ENCODE assay signal across 17 cellular contexts in the genomic region with DNA sequence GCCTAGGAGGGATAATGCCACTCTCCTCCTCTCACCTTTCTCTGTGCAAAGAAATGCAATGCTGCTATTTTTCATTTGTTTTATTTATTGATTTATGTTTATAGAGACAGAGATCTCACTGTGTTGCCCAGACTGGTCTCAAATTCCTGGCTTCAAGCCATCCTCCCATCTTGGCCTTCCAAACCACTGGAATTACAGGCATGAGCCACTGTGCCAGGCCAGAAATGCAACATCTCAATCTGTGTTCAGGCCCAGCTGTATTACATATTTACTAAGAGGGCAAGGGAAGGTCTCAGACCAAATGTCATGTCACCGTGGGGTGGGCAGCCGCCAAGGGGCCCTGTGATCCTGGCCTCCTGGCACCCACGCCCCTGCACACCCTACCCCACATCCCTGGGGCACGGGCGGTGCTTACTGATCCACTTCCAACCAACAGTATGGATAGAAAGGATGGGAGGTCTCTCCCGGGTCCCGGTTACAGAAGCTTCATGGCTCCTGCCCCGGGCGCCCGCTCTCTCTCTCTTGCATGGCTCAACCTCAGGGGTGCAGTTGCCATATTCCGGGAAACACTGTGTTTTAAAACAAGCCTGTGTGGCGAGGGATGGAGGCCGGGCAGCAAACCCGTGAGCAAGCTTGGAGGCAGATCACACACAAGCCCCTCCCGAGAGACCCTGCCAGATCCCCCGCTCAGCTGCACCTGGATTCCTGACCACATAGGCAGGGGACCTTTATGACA.
DNase-seq lines count a peak whose midpoint lies in the region; ATAC-seq, FAIRE-seq and TF ChIP-seq lines count a peak whose summit lies in the region.
"Had no signal": no experiment of that assay in that cellular context is flagged by ENCODE, and none has a peak within 500 bp of the region (broad histone marks: within the 10 kb centered on the region; RNA-seq: fewer than 3 reads in every experiment).

No MANE protein-coding gene starts in this region.

- H3K9me3 Mint-ChIP-seq in astrocyte (ENCODE audit: unreplicated experiment) = no peaks in the 10 kb centered on the region
- H3K9me3 Mint-ChIP-seq: type B pancreatic cell had no signal

- no peaks in the 10 kb centered on the region for H3K79me2 ChIP-seq in astrocyte (ENCODE audit: insufficient read depth, low read length)

- no peaks in the 10 kb centered on the region for H3K27me3 ChIP-seq in right cardiac atrium (ENCODE audit: control insufficient read depth, insufficient read depth)
- no peaks in the 10 kb centered on the region for H3K27me3 ChIP-seq in astrocyte (ENCODE audit: insufficient read depth, low read length)
- H3K27me3 ChIP-seq in tibial artery = no peaks in the 10 kb centered on the region

- H3K9ac ChIP-seq in astrocyte (ENCODE audit: low read length) = no peak overlapping the region

- 96% methylated on average over 16 of the region's 16 CpGs for WGBS in right cardiac atrium

- H3K4me2 ChIP-seq in astrocyte (ENCODE audit: low read length) = no peak overlapping the region
- H3K4me2 ChIP-seq: GM23338 had no signal

- H3K27ac ChIP-seq in right cardiac atrium (ENCODE audit: low read length) (no peak overlapping the region), astrocyte (ENCODE audit: low read depth, low read length) (no peak overlapping the region), tibial artery (peak overlapping the region; percentile 51 to 55)

- H3K4me3 Mint-ChIP-seq in astrocyte (ENCODE audit: unreplicated experiment) = no peak overlapping the region
- H3K4me3 Mint-ChIP-seq: GM23338, type B pancreatic cell had no signal

- FAIRE-seq in astrocyte (lab: Jason Lieb, UNC) = no peak
- FAIRE-seq: D721Med, keratinocyte had no signal

- peaks cover 8% of the 10 kb centered on the region for H3K4me1 Mint-ChIP-seq in astrocyte (ENCODE audit: low read depth, unreplicated experiment)

- peak; percentile 11 for ATAC-seq in Right ventricle myocardium inferior
- ATAC-seq in right cardiac atrium = no peak
- ATAC-seq: GM23338, mucosa of descending colon had no signal

- peaks cover 5% of the 10 kb centered on the region for H4K20me1 ChIP-seq in astrocyte (ENCODE audit: insufficient read depth, low read length)

- H3K4me3 ChIP-seq in right cardiac atrium (ENCODE audit: low read length) (no peak overlapping the region), astrocyte (ENCODE audit: insufficient read depth, low read depth, low read length) (no peak overlapping the region), tibial artery (no peak overlapping the region)
- H3K4me3 ChIP-seq: GM23338, mucosa of descending colon had no signal

- no peak for DNase-seq in Right ventricle myocardium inferior (ENCODE audit: missing footprints)
- DNase-seq in right cardiac atrium = no peak
- peak; percentile 59 for DNase-seq in astrocyte (ENCODE audit: low read depth)
- DNase-seq in foreskin melanocyte = peak; percentile 36
- no peak for DNase-seq in tibial artery
- no peak for DNase-seq in GM20000 (ENCODE audit: low spot score)
- DNase-seq in HEK293T (ENCODE audit: extremely low spot score) = no peak
- DNase-seq in activated naive CD4-positive, alpha-beta T cell treated with anti-CD3 and anti-CD28 coated beads, Interleukin-2, amount 50 U/mL, for 16 hours = no peak
- DNase-seq: activated CD4-positive, alpha-beta T cell treated with anti-CD3 and anti-CD28 coated beads, Interleukin-2, amount 50 U/mL, for 4 hours; effector memory CD4-positive, alpha-beta T cell; mucosa of descending colon; NCI-H1105; NCI-H446 treated with DMSO at 0.1 percent for 48 hours had no signal

- intact Hi-C loops in Right ventricle myocardium inferior (cut with DNase I) (loop anchor here (10.0 kb wide), 1 partner anchor 133 kb away; no protein-coding TSS in a partner anchor), right cardiac atrium (cut with DNase I) (loop anchor here in 1 of 4 donors (10.0 kb wide), 1 partner anchor 213 kb away; no protein-coding TSS in a partner anchor), tibial artery (cut with DNase I; ENCODE audit: low total_unique reads) (no loop called here)

- no peaks in the 10 kb centered on the region for H3K4me1 ChIP-seq in right cardiac atrium (ENCODE audit: control insufficient read depth, insufficient read depth, low read length)
- no peaks in the 10 kb centered on the region for H3K4me1 ChIP-seq in astrocyte (ENCODE audit: insufficient read depth, low read length)
- H3K4me1 ChIP-seq in tibial artery = peaks cover 0 to 35% (median 23%) of the 10 kb centered on the region in 4 donors

- TF ChIP-seq CTCF in astrocyte (IDR thresholded peaks at IDR 0.05; ENCODE audit: insufficient read depth, low read depth, low read length) (no peak), tibial artery (IDR thresholded peaks at IDR 0.05) (no peak), GM20000 (IDR thresholded peaks at IDR 0.05; ENCODE audit: extremely low read depth, missing control alignments) (no peak)

- H3K36me3 ChIP-seq in astrocyte (ENCODE audit: insufficient read depth, low read length) = peaks cover 11% of the 10 kb centered on the region
- peaks cover 5 to 21% (median 17%) of the 10 kb centered on the region in 3 donors for H3K36me3 ChIP-seq in tibial artery

- H3K27ac Mint-ChIP-seq in astrocyte (ENCODE audit: unreplicated experiment) = no peak overlapping the region
- H3K27ac Mint-ChIP-seq: type B pancreatic cell had no signal

- CTCF ChIA-PET in HEK293T (lab: Yijun Ruan, JAX) = no interaction called here

- H3K9me3 ChIP-seq in right cardiac atrium (ENCODE audit: control insufficient read depth, low read length) (no peaks in the 10 kb centered on the region), astrocyte (ENCODE audit: insufficient read depth, low read depth, low read length) (no peaks in the 10 kb centered on the region), tibial artery (no peaks in the 10 kb centered on the region)
- H3K9me3 ChIP-seq: mucosa of descending colon had no signal

- H2AFZ ChIP-seq in astrocyte (ENCODE audit: low read depth, low read length) = no peak overlapping the region
- H2AFZ ChIP-seq: GM23338 had no signal

- H3K27me3 Mint-ChIP-seq in astrocyte (ENCODE audit: low read depth, unreplicated experiment) = no peaks in the 10 kb centered on the region
- H3K27me3 Mint-ChIP-seq: type B pancreatic cell had no signal

- POLR2A ChIA-PET in HEK293T (lab: Yijun Ruan, JAX) = no interaction called here

- peaks cover 32% of the 10 kb centered on the region for H3K36me3 Mint-ChIP-seq in astrocyte (ENCODE audit: low read depth, unreplicated experiment)

TF ChIP-seq in HEK293T, 16 proteins besides CTCF, POLR2A, EP300 and RAD21:
- no peak for TF ChIP-seq LEF1 (IDR thresholded peaks at IDR 0.05; ENCODE audit: borderline replicate concordance)
- no peak for TF ChIP-seq TARDBP (IDR thresholded peaks at IDR 0.05)
- TF ChIP-seq L3MBTL2 (conservative IDR thresholded peaks at IDR 0.05) = no peak
- TF ChIP-seq FOXM1 (IDR thresholded peaks at IDR 0.05; ENCODE audit: borderline replicate concordance) = no peak
- TF ChIP-seq BHLHE40 (IDR thresholded peaks at IDR 0.05; ENCODE audit: borderline replicate concordance) = no peak
- no peak for TF ChIP-seq ARNT (IDR thresholded peaks at IDR 0.05)
- TF ChIP-seq ELF4 (IDR thresholded peaks at IDR 0.05) = no peak

Comparison
In these comparisons a context has a peak if more than half of its experiments do, and no peak if none do; other contexts are left out.
1. DNase-seq: peak in astrocyte (single experiment) and foreskin melanocyte (single experiment); none in Right ventricle myocardium inferior (single experiment), right cardiac atrium (0 of 3), tibial artery (0 of 2), GM20000 (single experiment), HEK293T (single experiment) and activated naive CD4-positive, alpha-beta T cell treated with anti-CD3 and anti-CD28 coated beads, Interleukin-2, amount 50 U/mL, for 16 hours (single experiment).
2. H3K27ac ChIP-seq: peak in tibial artery (2 of 2); none in right cardiac atrium (single experiment) and astrocyte (single experiment).